Comparison of ENCODE assay signal across 41 cellular contexts in genomic region chr6:159946912-159947311, GRCh38. TPM values are rescaled to one million over a fixed set of nuclear protein-coding genes. Genes with fewer than 3 reads are reported as not detected.
"Had no signal": no experiment of that assay in that cellular context is flagged by ENCODE, and none has a peak within 500 bp of the region (broad histone marks: within the 10 kb centered on the region; RNA-seq: fewer than 3 reads in every experiment).

No MANE protein-coding gene starts in this region.

- H3K27ac ChIP-seq: adrenal gland, ascending aorta, body of pancreas, brain microvascular endothelial cell, breast epithelium, cardiac muscle cell had no signal

- ATAC-seq: activated naive CD4-positive, alpha-beta T cell treated with anti-CD3 and anti-CD28 coated beads, Interleukin-2, amount 50 U/mL, for 72 hours; activated naive CD8-positive, alpha-beta T cell treated with anti-CD3 and anti-CD28 coated beads, Interleukin-2, amount 50 U/mL, for 24 hours; activated T-cell treated with anti-CD3 and anti-CD28 coated beads, Interleukin-2, amount 50 U/mL, for 4 hours; activated T-cell treated with anti-CD3 and anti-CD28 coated beads, Interleukin-2, amount 50 U/mL, for 72 hours; activated T-helper 17 cell treated with anti-CD3 and anti-CD28 coated beads, Interleukin-2, amount 50 U/mL, for 72 hours; body of pancreas had no signal

- H3K27me3 Mint-ChIP-seq: activated naive CD4-positive, alpha-beta T cell treated with anti-CD3 and anti-CD28 coated beads, Interleukin-2, amount 50 U/mL, for 24 hours; activated naive CD8-positive, alpha-beta T cell; activated T-cell treated with anti-CD3 and anti-CD28 coated beads, Interleukin-2, amount 50 U/mL, for 24 hours had no signal

- H3K27me3 ChIP-seq: adrenal gland, ascending aorta, body of pancreas, brain microvascular endothelial cell, breast epithelium, cardiac muscle cell had no signal

- H3K4me3 ChIP-seq: adrenal gland, ascending aorta, body of pancreas, breast epithelium, cardiac muscle cell had no signal

- H3K36me3 ChIP-seq: adrenal gland, ascending aorta, brain microvascular endothelial cell, breast epithelium, cardiac muscle cell had no signal

- H3K9me3 ChIP-seq: body of pancreas had no signal

- DNase-seq: activated effector memory CD4-positive, alpha-beta T cell treated with anti-CD3 and anti-CD28 coated beads, Interleukin-2, amount 50 U/mL, for 16 hours; activated effector memory CD4-positive, alpha-beta T cell treated with Interleukin-2 at 50 U/mL for 16 hours; activated gamma-delta T cell; activated gamma-delta T cell treated with Interleukin-2 at 50 U/mL for 16 hours; activated naive CD4-positive, alpha-beta T cell; activated naive CD4-positive, alpha-beta T cell treated with anti-CD3 and anti-CD28 coated beads for 36 hours; activated naive CD4-positive, alpha-beta T cell treated with anti-CD3 and anti-CD28 coated beads, Interleukin-2, amount 10 ng/mL, durations not matched to agents 7 days and 5 days; activated naive CD4-positive, alpha-beta T cell treated with anti-CD3 and anti-CD28 coated beads, Interleukin-2, amount 50 U/mL, for 16 hours; activated naive CD4-positive, alpha-beta T cell treated with Interleukin-2 at 50 U/mL for 16 hours; activated naive CD8-positive, alpha-beta T cell treated with anti-CD3 and anti-CD28 coated beads for 36 hours; activated naive CD8-positive, alpha-beta T cell treated with anti-CD3 and anti-CD28 coated beads, Interleukin-2, amount 10 ng/mL, durations not matched to agents 7 days and 5 days; activated naive CD8-positive, alpha-beta T cell treated with anti-CD3 and anti-CD28 coated beads, Interleukin-2, amount 50 U/mL, for 24 hours; activated T-cell treated with anti-CD3 and anti-CD28 coated beads, Interleukin-2, amount 50 U/mL, for 1 hour; activated T-cell treated with anti-CD3 and anti-CD28 coated beads, Interleukin-2, amount 50 U/mL, for 24 hours; activated T-cell treated with anti-CD3 and anti-CD28 coated beads, Interleukin-2, amount 50 U/mL, for 4 hours; activated T-cell treated with anti-CD3 and anti-CD28 coated beads, Interleukin-2, amount 50 U/mL, for 48 hours; activated T-cell treated with anti-CD3 and anti-CD28 coated beads, Interleukin-2, amount 50 U/mL, for 72 hours; adrenal gland; amniotic stem cell; amygdala; anterior cingulate cortex; aorta; body of pancreas; brain microvascular endothelial cell; caudate nucleus; central memory CD4-positive, alpha-beta T cell; cerebellar nuclear complex had no signal

- H3K36me3 Mint-ChIP-seq: activated naive CD4-positive, alpha-beta T cell treated with anti-CD3 and anti-CD28 coated beads, Interleukin-2, amount 10 ng/mL, durations not matched to agents 7 days and 5 days; brain had no signal

- H3K4me3 Mint-ChIP-seq: activated naive CD4-positive, alpha-beta T cell treated with anti-CD3 and anti-CD28 coated beads for 36 hours; activated naive CD4-positive, alpha-beta T cell treated with anti-CD3 and anti-CD28 coated beads, Interleukin-2, amount 10 ng/mL, durations not matched to agents 7 days and 5 days; activated naive CD4-positive, alpha-beta T cell treated with anti-CD3 and anti-CD28 coated beads, Interleukin-2, amount 50 U/mL, for 24 hours; activated naive CD8-positive, alpha-beta T cell; activated naive CD8-positive, alpha-beta T cell treated with anti-CD3 and anti-CD28 coated beads for 36 hours; activated naive CD8-positive, alpha-beta T cell treated with anti-CD3 and anti-CD28 coated beads, Interleukin-2, amount 10 ng/mL, durations not matched to agents 7 days and 5 days; activated naive CD8-positive, alpha-beta T cell treated with anti-CD3 and anti-CD28 coated beads, Interleukin-2, amount 50 U/mL, for 24 hours; activated T-cell treated with anti-CD3 and anti-CD28 coated beads, Interleukin-2, amount 50 U/mL, for 24 hours; activated T-cell treated with anti-CD3 and anti-CD28 coated beads, Interleukin-2, amount 50 U/mL, for 4 hours; activated T-cell treated with anti-CD3 and anti-CD28 coated beads, Interleukin-2, amount 50 U/mL, for 72 hours; activated T-helper 1 cell treated with anti-CD3 and anti-CD28 coated beads, Interleukin-12 subunit alpha, Interleukin-12 subunit beta, Interleukin-2, Interleukin-4 antibody, amounts not matched to agents 30 ng/mL and 10 ng/mL and 1 ng/mL, durations not matched to agents 14 hours and 24 hours and 36 hours; activated T-helper 17 cell treated with anti-CD3 and anti-CD28 coated beads, Interleukin-2, amount 50 U/mL, for 72 hours; brain; central memory CD8-positive, alpha-beta T cell had no signal

- H3K4me1 Mint-ChIP-seq: activated naive CD4-positive, alpha-beta T cell treated with anti-CD3 and anti-CD28 coated beads, Interleukin-2, amount 10 ng/mL, durations not matched to agents 7 days and 5 days; activated naive CD4-positive, alpha-beta T cell treated with anti-CD3 and anti-CD28 coated beads, Interleukin-2, amount 50 U/mL, for 24 hours; activated naive CD8-positive, alpha-beta T cell treated with anti-CD3 and anti-CD28 coated beads, Interleukin-2, amount 50 U/mL, for 24 hours had no signal

- H3K4me1 ChIP-seq: body of pancreas, breast epithelium had no signal

- H3K27ac Mint-ChIP-seq: activated naive CD4-positive, alpha-beta T cell treated with anti-CD3 and anti-CD28 coated beads for 36 hours; activated naive CD4-positive, alpha-beta T cell treated with anti-CD3 and anti-CD28 coated beads, Interleukin-2, amount 10 ng/mL, durations not matched to agents 7 days and 5 days; activated naive CD4-positive, alpha-beta T cell treated with anti-CD3 and anti-CD28 coated beads, Interleukin-2, amount 50 U/mL, for 24 hours; activated naive CD4-positive, alpha-beta T cell treated with anti-CD3 and anti-CD28 coated beads, Interleukin-2, amount 50 U/mL, for 72 hours; activated naive CD8-positive, alpha-beta T cell; activated naive CD8-positive, alpha-beta T cell treated with anti-CD3 and anti-CD28 coated beads for 36 hours; activated naive CD8-positive, alpha-beta T cell treated with anti-CD3 and anti-CD28 coated beads, Interleukin-2, amount 10 ng/mL, durations not matched to agents 7 days and 5 days; activated naive CD8-positive, alpha-beta T cell treated with anti-CD3 and anti-CD28 coated beads, Interleukin-2, amount 50 U/mL, for 24 hours; activated T-cell treated with anti-CD3 and anti-CD28 coated beads, Interleukin-2, amount 50 U/mL, for 24 hours; activated T-cell treated with anti-CD3 and anti-CD28 coated beads, Interleukin-2, amount 50 U/mL, for 72 hours; activated T-helper 1 cell treated with anti-CD3 and anti-CD28 coated beads, Interleukin-12 subunit alpha, Interleukin-12 subunit beta, Interleukin-2, Interleukin-4 antibody, amounts not matched to agents 30 ng/mL and 10 ng/mL and 1 ng/mL, durations not matched to agents 14 hours and 24 hours and 36 hours; activated T-helper 17 cell treated with anti-CD3 and anti-CD28 coated beads, Interleukin-2, amount 50 U/mL, for 72 hours; activated T-helper 2 cell treated with anti-CD3 and anti-CD28 coated beads, Interferon-gamma antibody, Interleukin-2, Interleukin-4, amounts not matched to agents 10 μg/mL and 5 μg/mL and 100 μg/mL, durations not matched to agents 14 hours and 24 hours and 36 hours; brain had no signal

RNA-seq across cellular contexts. Expression of gene MAS1, which starts 56.1 kb away (rescaled TPM):
- total RNA-seq: activated naive CD4-positive, alpha-beta T cell treated with anti-CD3 and anti-CD28 coated beads for 36 hours; activated naive CD8-positive, alpha-beta T cell treated with anti-CD3 and anti-CD28 coated beads for 36 hours; activated naive CD8-positive, alpha-beta T cell treated with anti-CD3 and anti-CD28 coated beads, Interleukin-2, amount 10 ng/mL, durations not matched to agents 7 days and 5 days; activated T-cell treated with anti-CD3 and anti-CD28 coated beads, Interleukin-2, amount 50 U/mL, for 4 hours; activated T-cell treated with anti-CD3 and anti-CD28 coated beads, Interleukin-2, amount 50 U/mL, for 72 hours; activated T-helper 1 cell treated with anti-CD3 and anti-CD28 coated beads, Interleukin-12 subunit alpha, Interleukin-12 subunit beta, Interleukin-2, Interleukin-4 antibody, amounts not matched to agents 30 ng/mL and 10 ng/mL and 1 ng/mL, durations not matched to agents 14 hours and 24 hours and 36 hours; activated T-helper 17 cell treated with anti-CD3 and anti-CD28 coated beads, Interleukin-2, amount 50 U/mL, for 72 hours; activated T-helper 2 cell treated with anti-CD3 and anti-CD28 coated beads, Interferon-gamma antibody, Interleukin-2, Interleukin-4, amounts not matched to agents 10 μg/mL and 5 μg/mL and 100 μg/mL, durations not matched to agents 14 hours and 24 hours and 36 hours; adrenal gland; ascending aorta; astrocyte; body of pancreas; breast epithelium; bronchial epithelial cell; cardiac muscle cell; chondrocyte had no signal
- polyA plus RNA-seq: aorta, cardiac muscle cell had no signal
